In the genomic region with DNA sequence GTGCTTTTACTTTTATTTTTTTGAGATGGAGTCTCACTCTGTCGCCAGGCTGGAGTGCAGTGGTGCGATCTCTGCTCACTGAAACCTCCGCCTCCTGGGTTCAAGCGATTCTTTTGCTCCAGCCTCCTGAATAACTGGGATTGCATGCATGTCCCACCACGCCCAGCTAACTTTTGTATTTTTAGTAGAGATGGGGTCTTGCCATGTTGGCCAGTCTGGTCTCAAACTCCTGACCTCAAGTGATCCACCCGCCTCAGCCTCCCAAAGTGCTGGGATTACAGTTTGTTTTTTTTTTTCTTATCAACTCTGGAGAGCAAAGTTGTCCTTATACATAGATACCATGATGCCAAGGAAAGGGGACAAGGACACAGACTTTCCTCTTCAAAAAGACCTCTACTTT, we compare ENCODE assay signal across 7 cellular contexts.
DNase-seq lines count a peak whose midpoint lies in the region; TF ChIP-seq lines count a peak whose summit lies in the region.
"Not testable (repeated sequence)": the region's sequence is repeated elsewhere in the genome, so short reads cannot be mapped to it uniquely, and the experiment has no call there.

No MANE protein-coding gene starts in this region.

- H3K9me2 ChIP-seq in PC-9 (ENCODE audit: insufficient read depth), result not testable (repeated sequence)

- H3K27me3 Mint-ChIP-seq in Calu3 (ENCODE audit: unreplicated experiment) (peaks cover 93% of the 10 kb centered on the region), endodermal cell (ENCODE audit: insufficient read depth) (peaks cover 56% of the 10 kb centered on the region), progenitor cell of endocrine pancreas (peaks cover 47% of the 10 kb centered on the region)

- TF ChIP-seq EP300 in transverse colon (IDR thresholded peaks at IDR 0.05; ENCODE audit: low read depth), result not testable (repeated sequence)

- not testable (repeated sequence) for H3K9me3 Mint-ChIP-seq in Calu3 (ENCODE audit: low read depth, unreplicated experiment); endodermal cell; progenitor cell of endocrine pancreas (ENCODE audit: low read depth)

- H3F3A ChIP-seq in PC-9 (ENCODE audit: insufficient read depth, low read depth), result peaks cover 15% of the 10 kb centered on the region

- not testable (repeated sequence) for H3K4me3 Mint-ChIP-seq in Calu3 (ENCODE audit: low read depth, unreplicated experiment); endodermal cell; progenitor cell of endocrine pancreas (ENCODE audit: low read depth)

- H3K36me3 Mint-ChIP-seq in Calu3 (ENCODE audit: insufficient read depth, unreplicated experiment); endodermal cell (ENCODE audit: low read depth); progenitor cell of endocrine pancreas (ENCODE audit: insufficient read depth): not testable (repeated sequence)

- H4K20me1 ChIP-seq in PC-9 (ENCODE audit: insufficient read depth), result not testable (repeated sequence)

- POLR2A ChIA-PET in PC-9 (lab: Charles Lee; ENCODE audit: unreplicated experiment), result not testable (repeated sequence)

- BruUV-seq in Calu3 (replicated peaks; lab: Mats Ljungman, UMichigan); PC-9 (replicated peaks; lab: Mats Ljungman, UMichigan): not testable (repeated sequence)

- H3K9ac ChIP-seq in endodermal cell (ENCODE audit: extremely low read depth, low read length, poor library complexity, severe bottlenecking), result not testable (repeated sequence)

- intact Hi-C loops in Calu3 (cut with micrococcal nuclease; ENCODE audit: unreplicated experiment); left ventricle myocardium inferior (cut with micrococcal nuclease): not testable (repeated sequence)
- intact Hi-C loops in PC-9 (cut with micrococcal nuclease; ENCODE audit: unreplicated experiment) (loop anchor here (5.0 kb wide), 1 partner anchor 306 kb away; no protein-coding TSS in a partner anchor), transverse colon (cut with DNase I; ENCODE audit: low total_unique reads) (loop anchor here (5.0 kb wide), 1 partner anchor 44 kb away; no protein-coding TSS in a partner anchor)

- not testable (repeated sequence) for H3K4me3 ChIP-seq in PC-9; endodermal cell (ENCODE audit: low read length); left ventricle myocardium inferior; mesodermal cell (ENCODE audit: extremely low read depth, insufficient read depth, low read length, poor library complexity, severe bottlenecking); transverse colon

- in situ Hi-C loops in transverse colon (cut with MboI; ENCODE audit: low pct_ligation_motif_present in 1 of 4, low pct_unique_long_range_greater_than_20kb in 1 of 4, low sequenced_read_pairs in 3 of 4), result not testable (repeated sequence)

- not testable (repeated sequence) for H3K27ac ChIP-seq in PC-9; endodermal cell (ENCODE audit: low read depth, low read length)
- H3K27ac ChIP-seq in left ventricle myocardium inferior (replicated peaks), result peak overlapping the region; percentile 87
- H3K27ac ChIP-seq in mesodermal cell (ENCODE audit: low read depth, low read length, severe bottlenecking), result peak overlapping the region; percentile 92
- H3K27ac ChIP-seq in transverse colon, result peak overlapping the region; percentile 44 to 75 (median 54)

- not testable (repeated sequence) for H3K36me3 ChIP-seq in PC-9 (ENCODE audit: low read depth); endodermal cell (ENCODE audit: control insufficient read depth, insufficient read depth, low read length); left ventricle myocardium inferior; mesodermal cell (ENCODE audit: control insufficient read depth, insufficient read depth, low read length); transverse colon

- not testable (repeated sequence) for H3K9me3 ChIP-seq in PC-9 (ENCODE audit: insufficient read depth, low read depth); endodermal cell (ENCODE audit: control insufficient read depth, low read length); left ventricle myocardium inferior (replicated peaks); mesodermal cell (ENCODE audit: control insufficient read depth, low read length); transverse colon

- not testable (repeated sequence) for TF ChIP-seq POLR2A in transverse colon (IDR thresholded peaks at IDR 0.05)

- CTCF ChIA-PET in Calu3 (lab: Charles Lee); PC-9 (lab: Charles Lee): not testable (repeated sequence)

- H3K79me2 ChIP-seq in PC-9 (ENCODE audit: low read depth), result not testable (repeated sequence)

- H3K27ac Mint-ChIP-seq in Calu3 (ENCODE audit: unreplicated experiment) (peak overlapping the region; percentile 79), endodermal cell (peak overlapping the region; percentile 93), progenitor cell of endocrine pancreas (peak overlapping the region; percentile 95)

- peaks cover 34% of the 10 kb centered on the region for H3K4me1 ChIP-seq in PC-9 (replicated peaks; ENCODE audit: insufficient read depth)
- H3K4me1 ChIP-seq in endodermal cell (ENCODE audit: control insufficient read depth, insufficient read depth, low read length), result not testable (repeated sequence)
- peaks cover 44% of the 10 kb centered on the region for H3K4me1 ChIP-seq in left ventricle myocardium inferior
- H3K4me1 ChIP-seq in mesodermal cell (ENCODE audit: control insufficient read depth, insufficient read depth, low read length, poor library complexity, severe bottlenecking), result peaks cover 22% of the 10 kb centered on the region
- peaks cover 0 to 14% (median 6%) of the 10 kb centered on the region in 4 donors for H3K4me1 ChIP-seq in transverse colon

- H3K4me2 ChIP-seq in PC-9, result peak overlapping the region; percentile 67

- not testable (repeated sequence) for DNase-seq in Calu3; PC-9; endodermal cell; left ventricle myocardium inferior; progenitor cell of endocrine pancreas (ENCODE audit: low spot score, unreplicated experiment); transverse colon

- H2AFZ ChIP-seq in PC-9, result not testable (repeated sequence)

- H3K4me1 Mint-ChIP-seq in Calu3 (ENCODE audit: low read depth, unreplicated experiment) (peaks cover 26% of the 10 kb centered on the region), endodermal cell (peaks cover 22% of the 10 kb centered on the region), progenitor cell of endocrine pancreas (ENCODE audit: low read depth) (peaks cover 28% of the 10 kb centered on the region)

- 63 to 85% methylated on average over 3 to 6 of the region's 6 CpGs for WGBS in endodermal cell (ENCODE audit: insufficient coverage in 1 of 2, insufficient read length in 1 of 2), 2 experiments
- WGBS in mesodermal cell (ENCODE audit: insufficient coverage in 2 of 2), 2 experiments, result 76 to 79% methylated on average over 4 of the region's 6 CpGs
- 63 to 84% methylated on average over 6 of the region's 6 CpGs for WGBS in transverse colon (ENCODE audit: low coverage in 1 of 2), 2 donors

- not testable (repeated sequence) for H3K27me3 ChIP-seq in PC-9 (ENCODE audit: insufficient read depth, low read depth); left ventricle myocardium inferior (ENCODE audit: low read depth); transverse colon
- H3K27me3 ChIP-seq in endodermal cell (ENCODE audit: control insufficient read depth, insufficient read depth, low read length, poor library complexity, severe bottlenecking), result peaks cover 83% of the 10 kb centered on the region

- TF ChIP-seq CTCF in Calu3 (IDR thresholded peaks at IDR 0.05; ENCODE audit: unreplicated experiment); PC-9 (conservative IDR thresholded peaks at IDR 0.05); endodermal cell (conservative IDR thresholded peaks at IDR 0.05); left ventricle myocardium inferior (IDR thresholded peaks at IDR 0.05; ENCODE audit: borderline replicate concordance); progenitor cell of endocrine pancreas (IDR thresholded peaks at IDR 0.05; ENCODE audit: unreplicated experiment); transverse colon (IDR thresholded peaks at IDR 0.05): not testable (repeated sequence)
